1 cellular context compared by ENCODE assay signal in genomic region chrX:18582910-18583493, GRCh38.
TF ChIP-seq lines count a peak whose summit lies in the region.

No MANE protein-coding gene starts in this region.

TF ChIP-seq in SK-N-SH treated with all-trans-retinoic acid at 6 μM for 48 hours, 23 proteins besides CTCF, POLR2A, EP300 and RAD21 (continued from another document):
- TF ChIP-seq, protein P1, sequence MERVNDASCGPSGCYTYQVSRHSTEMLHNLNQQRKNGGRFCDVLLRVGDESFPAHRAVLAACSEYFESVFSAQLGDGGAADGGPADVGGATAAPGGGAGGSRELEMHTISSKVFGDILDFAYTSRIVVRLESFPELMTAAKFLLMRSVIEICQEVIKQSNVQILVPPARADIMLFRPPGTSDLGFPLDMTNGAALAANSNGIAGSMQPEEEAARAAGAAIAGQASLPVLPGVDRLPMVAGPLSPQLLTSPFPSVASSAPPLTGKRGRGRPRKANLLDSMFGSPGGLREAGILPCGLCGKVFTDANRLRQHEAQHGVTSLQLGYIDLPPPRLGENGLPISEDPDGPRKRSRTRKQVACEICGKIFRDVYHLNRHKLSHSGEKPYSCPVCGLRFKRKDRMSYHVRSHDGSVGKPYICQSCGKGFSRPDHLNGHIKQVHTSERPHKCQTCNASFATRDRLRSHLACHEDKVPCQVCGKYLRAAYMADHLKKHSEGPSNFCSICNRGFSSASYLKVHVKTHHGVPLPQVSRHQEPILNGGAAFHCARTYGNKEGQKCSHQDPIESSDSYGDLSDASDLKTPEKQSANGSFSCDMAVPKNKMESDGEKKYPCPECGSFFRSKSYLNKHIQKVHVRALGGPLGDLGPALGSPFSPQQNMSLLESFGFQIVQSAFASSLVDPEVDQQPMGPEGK (CRISPR knock-in tag; IDR thresholded peaks at IDR 0.05; ENCODE audit: borderline replicate concordance), result no peak
- no peak for TF ChIP-seq PPARA (CRISPR knock-in tag; IDR thresholded peaks at IDR 0.05; ENCODE audit: borderline replicate concordance)
- TF ChIP-seq TCF4 (CRISPR knock-in tag; IDR thresholded peaks at IDR 0.05; ENCODE audit: borderline replicate concordance), result peak; percentile 77
- TF ChIP-seq, protein P2, sequence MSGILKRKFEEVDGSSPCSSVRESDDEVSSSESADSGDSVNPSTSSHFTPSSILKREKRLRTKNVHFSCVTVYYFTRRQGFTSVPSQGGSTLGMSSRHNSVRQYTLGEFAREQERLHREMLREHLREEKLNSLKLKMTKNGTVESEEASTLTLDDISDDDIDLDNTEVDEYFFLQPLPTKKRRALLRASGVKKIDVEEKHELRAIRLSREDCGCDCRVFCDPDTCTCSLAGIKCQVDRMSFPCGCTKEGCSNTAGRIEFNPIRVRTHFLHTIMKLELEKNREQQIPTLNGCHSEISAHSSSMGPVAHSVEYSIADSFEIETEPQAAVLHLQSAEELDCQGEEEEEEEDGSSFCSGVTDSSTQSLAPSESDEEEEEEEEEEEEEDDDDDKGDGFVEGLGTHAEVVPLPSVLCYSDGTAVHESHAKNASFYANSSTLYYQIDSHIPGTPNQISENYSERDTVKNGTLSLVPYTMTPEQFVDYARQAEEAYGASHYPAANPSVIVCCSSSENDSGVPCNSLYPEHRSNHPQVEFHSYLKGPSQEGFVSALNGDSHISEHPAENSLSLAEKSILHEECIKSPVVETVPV (CRISPR knock-in tag; IDR thresholded peaks at IDR 0.05), result no peak
- TF ChIP-seq ARNTL (CRISPR knock-in tag; IDR thresholded peaks at IDR 0.05; ENCODE audit: borderline replicate concordance, low read depth), result no peak
- TF ChIP-seq SNAI2 (CRISPR knock-in tag; IDR thresholded peaks at IDR 0.05), result no peak
- TF ChIP-seq CSDC2 (CRISPR knock-in tag; IDR thresholded peaks at IDR 0.05), result no peak
